Comparison of ENCODE assay signal across 13 cellular contexts in genomic region chr5:57429513-57430120, GRCh38. TPM values are rescaled to one million over a fixed set of nuclear protein-coding genes. Genes with fewer than 3 reads are reported as not detected.
"Had no signal": no experiment of that assay in that cellular context is flagged by ENCODE, and none has a peak within 500 bp of the region (broad histone marks: within the 10 kb centered on the region; RNA-seq: fewer than 3 reads in every experiment).

No MANE protein-coding gene starts in this region.

- H3K9me3 ChIP-seq: transverse colon had no signal

- H3K4me1 ChIP-seq: transverse colon had no signal

- H3K27me3 ChIP-seq: brain microvascular endothelial cell, dorsolateral prefrontal cortex, transverse colon had no signal

- H3K27ac ChIP-seq: brain microvascular endothelial cell, transverse colon had no signal

- ATAC-seq: activated CD4-positive, CD25-positive, alpha-beta regulatory T cell treated with anti-CD3 and anti-CD28 coated beads, Interleukin-2, amount 50 U/mL, for 24 hours; activated T-cell treated with anti-CD3 and anti-CD28 coated beads, Interleukin-2, amount 50 U/mL, for 4 hours; left lobe of liver had no signal

- H3K36me3 ChIP-seq: brain microvascular endothelial cell, transverse colon had no signal

- H3K4me3 ChIP-seq: dorsolateral prefrontal cortex, transverse colon had no signal

- DNase-seq: activated effector memory CD4-positive, alpha-beta T cell treated with anti-CD3 and anti-CD28 coated beads, Interleukin-2, amount 50 U/mL, for 16 hours; activated T-cell treated with anti-CD3 and anti-CD28 coated beads, Interleukin-2, amount 50 U/mL, for 4 hours; amygdala; brain microvascular endothelial cell; posterior cingulate gyrus; small intestine; transverse colon had no signal

RNA-seq across cellular contexts. Expression of gene ACTBL2, which starts 53.0 kb away (rescaled TPM):
- total RNA-seq: activated T-cell treated with anti-CD3 and anti-CD28 coated beads, Interleukin-2, amount 50 U/mL, for 4 hours; dorsolateral prefrontal cortex; left lobe of liver; mesenteric fat pad; subcutaneous adipose tissue; transverse colon had no signal
- polyA plus RNA-seq: esophagus, small intestine had no signal
